16 cellular contexts compared by ENCODE assay signal in the genomic region with DNA sequence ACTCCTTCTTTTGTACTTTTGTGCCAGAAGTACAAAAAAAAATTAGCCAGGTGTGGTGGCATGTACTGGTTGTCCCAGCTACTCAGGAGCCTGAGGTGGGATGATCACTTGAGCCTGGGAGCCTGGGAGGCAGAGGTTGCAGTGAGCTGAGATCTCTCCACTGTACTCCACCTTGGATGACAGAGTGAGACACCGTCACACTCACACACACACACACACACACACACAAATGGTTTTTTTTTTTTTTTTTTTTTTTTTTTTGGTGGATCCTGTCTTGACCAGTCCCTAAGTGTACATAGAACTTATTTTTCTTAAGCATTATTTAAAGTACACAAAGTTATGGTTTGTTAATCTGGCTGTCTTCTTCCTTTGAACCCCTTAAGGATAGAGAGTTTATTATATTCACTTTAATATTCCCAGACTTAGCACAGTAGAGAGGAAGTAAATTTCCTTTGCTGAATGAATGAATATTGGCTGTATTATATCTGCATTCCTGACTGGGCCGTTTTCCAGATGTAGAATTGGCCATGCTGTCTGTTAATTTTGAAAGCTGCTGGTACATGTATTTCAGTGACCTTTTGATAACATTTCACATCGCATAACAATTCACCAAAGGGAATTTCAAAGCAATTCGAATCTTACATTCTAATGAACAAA.
"Had no signal": no experiment of that assay in that cellular context is flagged by ENCODE, and none has a peak within 500 bp of the region (broad histone marks: within the 10 kb centered on the region; RNA-seq: fewer than 3 reads in every experiment).

No MANE protein-coding gene starts in this region.

- DNase-seq: activated naive CD4-positive, alpha-beta T cell treated with Interleukin-2 at 50 U/mL for 16 hours; activated T-cell treated with anti-CD3 and anti-CD28 coated beads for 4 hours; esophagus squamous epithelium; foreskin melanocyte; head of caudate nucleus; left cardiac atrium; midbrain; naive B cell; stimulated activated CD4-positive, alpha-beta T cell treated with anti-CD3 and anti-CD28 coated beads, Interleukin-2, amount 100 ng/mL, for 48 hours; SW 1271; thyroid gland; uterus had no signal

- H3K4me1 ChIP-seq: thyroid gland, uterus had no signal

- H3K4me3 ChIP-seq: esophagus squamous epithelium, thyroid gland, uterus had no signal

- H3K27me3 ChIP-seq: esophagus squamous epithelium, neutrophil, thyroid gland, uterus had no signal

- H3K27ac ChIP-seq: esophagus squamous epithelium, neutrophil, thyroid gland, uterus had no signal

- H3K9me3 ChIP-seq: esophagus squamous epithelium, neutrophil, thyroid gland, uterus had no signal

- ATAC-seq: activated CD4-positive, CD25-positive, alpha-beta regulatory T cell treated with anti-CD3 and anti-CD28 coated beads, Interleukin-2, amount 50 U/mL, for 24 hours; activated T-helper 17 cell treated with anti-CD3 and anti-CD28 coated beads, Interleukin-2, amount 50 U/mL, for 72 hours; left cardiac atrium; stimulated activated memory B cell treated with anti-CD40 and anti-IgM and Interleukin-4, amounts not matched to agents 10 μg/mL and 1 μg/mL and 100 μg/mL, for 72 hours had no signal

- H3K36me3 ChIP-seq: esophagus squamous epithelium, neutrophil, thyroid gland, uterus had no signal
